17 cellular contexts compared by ENCODE assay signal in genomic region chr20:51512645-51513044, GRCh38. TPM values are rescaled to one million over a fixed set of nuclear protein-coding genes. Genes with fewer than 3 reads are reported as not detected.
A peak's percentile ranks its signal among the peaks of the same experiment; 100 is the strongest.
DNase-seq lines count a peak whose midpoint lies in the region; ATAC-seq and TF ChIP-seq lines count a peak whose summit lies in the region.
"Had no signal": no experiment of that assay in that cellular context is flagged by ENCODE, and none has a peak within 500 bp of the region (broad histone marks: within the 10 kb centered on the region; RNA-seq: fewer than 3 reads in every experiment).

No MANE protein-coding gene starts in this region.

- H3K4me2 ChIP-seq in BLaER1 (peak overlapping the region; percentile 4; the same call in 1 of the 2 replicates), osteoblast (ENCODE audit: insufficient read depth, low read length) (no peak overlapping the region)
- H3K4me2 ChIP-seq: SK-N-SH had no signal

- H4K20me1 ChIP-seq in BLaER1 (peaks cover 32% of the 10 kb centered on the region; the same call in 1 of the 2 replicates), osteoblast (ENCODE audit: insufficient read depth, low read length) (no peaks in the 10 kb centered on the region)

- H3K4me1 Mint-ChIP-seq in CD8-positive, alpha-beta memory T cell, result peaks cover 68 to 95% (median 93%) of the 10 kb centered on the region in 3 donors
- H3K4me1 Mint-ChIP-seq in activated CD8-positive, alpha-beta T cell treated with anti-CD3 and anti-CD28 coated beads for 36 hours (ENCODE audit: low read depth), result peaks cover 73% of the 10 kb centered on the region
- H3K4me1 Mint-ChIP-seq in immature natural killer cell, result peaks cover 92 to 99% of the 10 kb centered on the region in 2 donors

- CTCF ChIA-PET in CD8-positive, alpha-beta memory T cell (lab: Charles Lee), result interaction anchor here (1.3 to 2.2 kb wide), 4 partner anchors 19 to 127 kb away, joined by 4 to 6 read pairs (median 5); partner anchors contain the start of gene NFATC2
- CTCF ChIA-PET in activated CD8-positive, alpha-beta T cell treated with anti-CD3 and anti-CD28 coated beads for 36 hours (lab: Charles Lee), result interaction anchor here (0.9 to 3.7 kb wide), 5 partner anchors 11 to 83 kb away, joined by 3 to 14 read pairs (median 3); no protein-coding TSS in a partner anchor

- H3K36me3 Mint-ChIP-seq in CD8-positive, alpha-beta memory T cell, result peaks cover 26 to 91% (median 31%) of the 10 kb centered on the region in 3 donors
- H3K36me3 Mint-ChIP-seq in activated CD8-positive, alpha-beta T cell treated with anti-CD3 and anti-CD28 coated beads for 36 hours (ENCODE audit: low read depth), result peaks cover 83% of the 10 kb centered on the region
- H3K36me3 Mint-ChIP-seq in immature natural killer cell, result peaks cover 43 to 66% (median 57%) of the 10 kb centered on the region in 3 donors

- H3K27me3 ChIP-seq in BLaER1, result no peaks in the 10 kb centered on the region
- no peaks in the 10 kb centered on the region for H3K27me3 ChIP-seq in CD8-positive, alpha-beta memory T cell (ENCODE audit: insufficient read depth, low read length, poor library complexity, severe bottlenecking)
- peaks cover 2% of the 10 kb centered on the region for H3K27me3 ChIP-seq in osteoblast (ENCODE audit: insufficient read depth, low read length)
- H3K27me3 ChIP-seq: Peyer's patch, transverse colon had no signal

- H3K4me3 Mint-ChIP-seq in CD8-positive, alpha-beta memory T cell, result peak overlapping the region in 5 of 7 donors; percentile 16 to 60 (median 40)
- H3K4me3 Mint-ChIP-seq in activated CD8-positive, alpha-beta T cell treated with anti-CD3 and anti-CD28 coated beads for 36 hours, result no peak overlapping the region
- H3K4me3 Mint-ChIP-seq in immature natural killer cell, result peak overlapping the region; percentile 65 to 84 (median 77)
- H3K4me3 Mint-ChIP-seq: H9; stimulated activated memory B cell treated with anti-CD40 and anti-IgM and Interleukin-4, amounts not matched to agents 10 μg/mL and 1 μg/mL and 100 μg/mL, for 72 hours had no signal

- no peak overlapping the region for H2AFZ ChIP-seq in osteoblast (ENCODE audit: low read length)

- H3K4me1 ChIP-seq in BLaER1 (peaks cover 29% of the 10 kb centered on the region), osteoblast (ENCODE audit: insufficient read depth, low read length) (no peaks in the 10 kb centered on the region)
- peaks cover 70% of the 10 kb centered on the region for H3K4me1 ChIP-seq in CD8-positive, alpha-beta memory T cell (ENCODE audit: insufficient read depth, low read length)
- H3K4me1 ChIP-seq: Peyer's patch, transverse colon had no signal

- no peaks in the 10 kb centered on the region for H3K9me3 Mint-ChIP-seq in CD8-positive, alpha-beta memory T cell
- H3K9me3 Mint-ChIP-seq in activated CD8-positive, alpha-beta T cell treated with anti-CD3 and anti-CD28 coated beads for 36 hours, result no peaks in the 10 kb centered on the region
- no peaks in the 10 kb centered on the region for H3K9me3 Mint-ChIP-seq in immature natural killer cell
- H3K9me3 Mint-ChIP-seq: H9; stimulated activated memory B cell treated with anti-CD40 and anti-IgM and Interleukin-4, amounts not matched to agents 10 μg/mL and 1 μg/mL and 100 μg/mL, for 72 hours had no signal

- ATAC-seq in activated CD8-positive, alpha-beta T cell treated with anti-CD3 and anti-CD28 coated beads for 36 hours, result peak; percentile 84
- ATAC-seq: stimulated activated memory B cell treated with anti-CD40 and anti-IgM and Interleukin-4, amounts not matched to agents 10 μg/mL and 1 μg/mL and 100 μg/mL, for 72 hours had no signal

- no peaks in the 10 kb centered on the region for H3K79me2 ChIP-seq in osteoblast (ENCODE audit: insufficient read depth, low read length)

- no peak for TF ChIP-seq CTCF in activated CD8-positive, alpha-beta T cell treated with anti-CD3 and anti-CD28 coated beads for 36 hours (IDR thresholded peaks at IDR 0.05)
- no peak for TF ChIP-seq CTCF in osteoblast (IDR thresholded peaks at IDR 0.05; ENCODE audit: extremely low read depth, low read depth, low read length)

- no peak overlapping the region for H3K27ac ChIP-seq in BLaER1
- no peak overlapping the region for H3K27ac ChIP-seq in CD8-positive, alpha-beta memory T cell (ENCODE audit: low read depth, low read length)
- no peak overlapping the region for H3K27ac ChIP-seq in osteoblast (ENCODE audit: low read depth, low read length)
- H3K27ac ChIP-seq: Peyer's patch, transverse colon had no signal

- no peaks in the 10 kb centered on the region for H3K27me3 Mint-ChIP-seq in CD8-positive, alpha-beta memory T cell
- no peaks in the 10 kb centered on the region for H3K27me3 Mint-ChIP-seq in activated CD8-positive, alpha-beta T cell treated with anti-CD3 and anti-CD28 coated beads for 36 hours
- H3K27me3 Mint-ChIP-seq in immature natural killer cell (ENCODE audit: low read depth in 3 of 3), result peaks cover under 1 to 9% (median 7%) of the 10 kb centered on the region in 3 donors
- H3K27me3 Mint-ChIP-seq: stimulated activated memory B cell treated with anti-CD40 and anti-IgM and Interleukin-4, amounts not matched to agents 10 μg/mL and 1 μg/mL and 100 μg/mL, for 72 hours had no signal

- H3K27ac Mint-ChIP-seq in CD8-positive, alpha-beta memory T cell, result peak overlapping the region; percentile 10 to 89 (median 79)
- peak overlapping the region; percentile 84 for H3K27ac Mint-ChIP-seq in activated CD8-positive, alpha-beta T cell treated with anti-CD3 and anti-CD28 coated beads for 36 hours
- H3K27ac Mint-ChIP-seq in immature natural killer cell, result peak overlapping the region; percentile 91 to 100 (median 98)
- H3K27ac Mint-ChIP-seq: stimulated activated memory B cell treated with anti-CD40 and anti-IgM and Interleukin-4, amounts not matched to agents 10 μg/mL and 1 μg/mL and 100 μg/mL, for 72 hours had no signal

- POLR2A ChIA-PET in CD8-positive, alpha-beta memory T cell (lab: Charles Lee), result interaction anchor here (0.6 to 1.0 kb wide), 2 partner anchors 15 to 384 kb away, joined by 3 read pairs; no protein-coding TSS in a partner anchor
- POLR2A ChIA-PET in activated CD8-positive, alpha-beta T cell treated with anti-CD3 and anti-CD28 coated beads for 36 hours (lab: Charles Lee), result interaction anchor here (0.9 to 3.7 kb wide), 11 partner anchors 12 to 108 kb away, joined by 3 to 25 read pairs (median 6); partner anchors contain the start of gene NFATC2

- H3K9me3 ChIP-seq in BLaER1, result no peaks in the 10 kb centered on the region
- no peaks in the 10 kb centered on the region for H3K9me3 ChIP-seq in CD8-positive, alpha-beta memory T cell (ENCODE audit: low read length)
- H3K9me3 ChIP-seq in osteoblast (ENCODE audit: low read depth, low read length), result no peaks in the 10 kb centered on the region
- H3K9me3 ChIP-seq: Peyer's patch, SK-N-SH, transverse colon had no signal

- peaks cover 77% of the 10 kb centered on the region for H3K36me3 ChIP-seq in BLaER1
- H3K36me3 ChIP-seq in CD8-positive, alpha-beta memory T cell (ENCODE audit: insufficient read depth, low read length), result peaks cover 38% of the 10 kb centered on the region
- no peaks in the 10 kb centered on the region for H3K36me3 ChIP-seq in osteoblast (ENCODE audit: insufficient read depth, low read length)

- intact Hi-C loops in activated CD8-positive, alpha-beta T cell treated with anti-CD3 and anti-CD28 coated beads for 36 hours (cut with micrococcal nuclease), result no loop called here

- in situ Hi-C loops in ACHN (cut with HindIII; ENCODE audit: low pct_ligation_motif_present, low pct_unique_long_range_greater_than_20kb, low sequenced_read_pairs), result no loop called here

- no peak for DNase-seq in CD8-positive, alpha-beta memory T cell
- DNase-seq in activated CD8-positive, alpha-beta T cell treated with anti-CD3 and anti-CD28 coated beads for 36 hours, result no peak
- DNase-seq in immature natural killer cell (no peak), ACHN (no peak), osteoblast (ENCODE audit: insufficient read length, low spot score, missing footprints) (no peak), NCI-H1092 (lab: John Stamatoyannopoulos, UW) (no peak), AG08395 (ENCODE audit: low spot score) (no peak)
- DNase-seq: AML-193, glutamatergic neuron, H9, NCI-H2171, NCI-H774, Peyer's patch, SK-N-SH, transverse colon had no signal

- H3K4me3 ChIP-seq in BLaER1 (no peak overlapping the region), osteoblast (ENCODE audit: insufficient read depth, low read length) (no peak overlapping the region)
- H3K4me3 ChIP-seq in CD8-positive, alpha-beta memory T cell (ENCODE audit: low read length), result no peak overlapping the region
- H3K4me3 ChIP-seq: Peyer's patch, transverse colon had no signal

- no peak overlapping the region for H3K9ac ChIP-seq in BLaER1
- H3K9ac ChIP-seq: SK-N-SH had no signal

RNA-seq across cellular contexts. Expression of gene NFATC2, which starts 29.9 kb away (rescaled TPM):
- total RNA-seq in CD8-positive, alpha-beta memory T cell, result 10 to 100 TPM; 63.0 to 64.4 TPM
- polyA plus RNA-seq in CD8-positive, alpha-beta memory T cell, result 52.1 TPM
- total RNA-seq in activated CD8-positive, alpha-beta T cell treated with anti-CD3 and anti-CD28 coated beads for 36 hours, result 10 to 100 TPM; 38.3 to 40.9 TPM
- 100 to 1,000 TPM in 1 of 3 donors, 10 to 100 TPM in 2; 14.5 to 101 (median 21.3) TPM for polyA plus RNA-seq in immature natural killer cell
- total RNA-seq in osteoblast, result 0.29 and 0.36 TPM in 2 replicates

Comparison
In these comparisons a context has a peak if more than half of its experiments do, and no peak if none do; other contexts are left out.
1. RNA of gene NFATC2, which starts 29.9 kb away (total RNA-seq): 63.0 to 64.4 TPM in CD8-positive, alpha-beta memory T cell and 38.3 to 40.9 TPM in activated CD8-positive, alpha-beta T cell treated with anti-CD3 and anti-CD28 coated beads for 36 hours; 0.29 to 0.36 TPM in osteoblast; every median in the first group is over 10 times any median in the second.
2. Peak in every context shown above with its lines, with median percentiles within 50 percentile points of each other: H3K27ac Mint-ChIP-seq.